31 cellular contexts compared by ENCODE assay signal in genomic region chr18:63488160-63488559, GRCh38. TPM values are rescaled to one million over a fixed set of nuclear protein-coding genes. Genes with fewer than 3 reads are reported as not detected.
"Had no signal": no experiment of that assay in that cellular context is flagged by ENCODE, and none has a peak within 500 bp of the region (broad histone marks: within the 10 kb centered on the region; RNA-seq: fewer than 3 reads in every experiment).

No MANE protein-coding gene starts in this region.

- H3K4me1 ChIP-seq: SJCRH30 had no signal

- FAIRE-seq: K562 had no signal

- H3K27ac Mint-ChIP-seq: activated CD4-positive, alpha-beta memory T cell treated with anti-CD3 and anti-CD28 coated beads, Interleukin-2, amount 10 ng/mL, durations not matched to agents 7 days and 5 days; activated CD4-positive, alpha-beta T cell treated with anti-CD3 and anti-CD28 coated beads, Interleukin-2, amount 10 ng/mL, durations not matched to agents 7 days and 5 days; activated naive CD4-positive, alpha-beta T cell treated with anti-CD3 and anti-CD28 coated beads for 36 hours; activated naive CD8-positive, alpha-beta T cell; activated T-helper 17 cell treated with anti-CD3 and anti-CD28 coated beads, Interleukin-2, amount 50 U/mL, for 72 hours had no signal

- H3K9me3 Mint-ChIP-seq: activated CD4-positive, alpha-beta memory T cell treated with anti-CD3 and anti-CD28 coated beads, Interleukin-2, amount 10 ng/mL, durations not matched to agents 7 days and 5 days; activated CD4-positive, alpha-beta T cell treated with anti-CD3 and anti-CD28 coated beads, Interleukin-2, amount 10 ng/mL, durations not matched to agents 7 days and 5 days; activated naive CD4-positive, alpha-beta T cell treated with anti-CD3 and anti-CD28 coated beads for 36 hours; activated T-helper 17 cell treated with anti-CD3 and anti-CD28 coated beads, Interleukin-2, amount 50 U/mL, for 72 hours had no signal

- ATAC-seq: activated T-helper 17 cell treated with anti-CD3 and anti-CD28 coated beads, Interleukin-2, amount 50 U/mL, for 72 hours; K562; Panc1 had no signal

- H3K4me2 ChIP-seq: SK-N-SH had no signal

- H3K9me3 ChIP-seq: SJCRH30, SK-N-SH had no signal

- H3K36me3 ChIP-seq: SJCRH30 had no signal

- H3K36me3 Mint-ChIP-seq: activated naive CD8-positive, alpha-beta T cell had no signal

- H3K4me3 Mint-ChIP-seq: activated CD4-positive, alpha-beta memory T cell treated with anti-CD3 and anti-CD28 coated beads, Interleukin-2, amount 10 ng/mL, durations not matched to agents 7 days and 5 days; activated CD4-positive, alpha-beta T cell treated with anti-CD3 and anti-CD28 coated beads, Interleukin-2, amount 10 ng/mL, durations not matched to agents 7 days and 5 days; activated naive CD4-positive, alpha-beta T cell treated with anti-CD3 and anti-CD28 coated beads for 36 hours; activated naive CD8-positive, alpha-beta T cell; activated T-helper 17 cell treated with anti-CD3 and anti-CD28 coated beads, Interleukin-2, amount 50 U/mL, for 72 hours had no signal

- H3K27me3 ChIP-seq: SJCRH30 had no signal

- H3K4me3 ChIP-seq: K562, SJCRH30 had no signal

- H3K4me1 Mint-ChIP-seq: activated CD4-positive, alpha-beta memory T cell treated with anti-CD3 and anti-CD28 coated beads, Interleukin-2, amount 10 ng/mL, durations not matched to agents 7 days and 5 days; activated CD4-positive, alpha-beta T cell treated with anti-CD3 and anti-CD28 coated beads, Interleukin-2, amount 10 ng/mL, durations not matched to agents 7 days and 5 days; activated T-helper 17 cell treated with anti-CD3 and anti-CD28 coated beads, Interleukin-2, amount 50 U/mL, for 72 hours had no signal

- DNase-seq: activated CD4-positive, alpha-beta memory T cell treated with anti-CD3 and anti-CD28 coated beads, Interleukin-2, amount 10 ng/mL, durations not matched to agents 7 days and 5 days; activated CD4-positive, alpha-beta T cell treated with anti-CD3 and anti-CD28 coated beads, Interleukin-2, amount 10 ng/mL, durations not matched to agents 7 days and 5 days; activated CD4-positive, CD25-positive, alpha-beta regulatory T cell; activated gamma-delta T cell; activated naive CD4-positive, alpha-beta T cell treated with anti-CD3 and anti-CD28 coated beads for 36 hours; activated T-cell treated with anti-CD3 and anti-CD28 coated beads for 4 hours; activated T-cell treated with anti-CD3 and anti-CD28 coated beads, Interleukin-2, amount 50 U/mL, for 48 hours; anterior cingulate cortex; Kasumi-1; NCI-H1092; NCI-H1417; NCI-H1930; NCI-H2171; NCI-H2227 treated with DMSO at 0.1 percent for 48 hours; NCI-H526; NCI-H82; Right ventricle myocardium superior; RPMI8226; SJCRH30; SK-N-SH; T-helper 1 cell had no signal

- H3K27ac ChIP-seq: SJCRH30, VCaP had no signal

- H3K9ac ChIP-seq: SK-N-SH had no signal

RNA-seq across cellular contexts. Expression of gene SERPINB5, which starts 11.4 kb away (rescaled TPM):
- total RNA-seq: activated CD4-positive, alpha-beta memory T cell treated with anti-CD3 and anti-CD28 coated beads, Interleukin-2, amount 10 ng/mL, durations not matched to agents 7 days and 5 days; activated CD4-positive, alpha-beta T cell treated with anti-CD3 and anti-CD28 coated beads, Interleukin-2, amount 10 ng/mL, durations not matched to agents 7 days and 5 days; activated CD8-positive, alpha-beta memory T cell treated with anti-CD3 and anti-CD28 coated beads for 36 hours; activated naive CD4-positive, alpha-beta T cell treated with anti-CD3 and anti-CD28 coated beads for 36 hours; activated T-helper 17 cell treated with anti-CD3 and anti-CD28 coated beads, Interleukin-2, amount 50 U/mL, for 72 hours; OCI-LY7; Right ventricle myocardium superior; SJCRH30; T-helper 2 cell treated with Interferon-gamma antibody and Interleukin-4, amounts not matched to agents 100 ng/mL and 5 ng/mL, for 36 hours had no signal
- polyA plus RNA-seq: SK-N-SH had no signal

RNA-seq across cellular contexts. Expression of gene SERPINB12, which starts 54.0 kb away (rescaled TPM):
- total RNA-seq: activated CD4-positive, alpha-beta memory T cell treated with anti-CD3 and anti-CD28 coated beads, Interleukin-2, amount 10 ng/mL, durations not matched to agents 7 days and 5 days; activated CD4-positive, alpha-beta T cell treated with anti-CD3 and anti-CD28 coated beads, Interleukin-2, amount 10 ng/mL, durations not matched to agents 7 days and 5 days; activated CD8-positive, alpha-beta memory T cell treated with anti-CD3 and anti-CD28 coated beads for 36 hours; activated naive CD4-positive, alpha-beta T cell treated with anti-CD3 and anti-CD28 coated beads for 36 hours; activated T-helper 17 cell treated with anti-CD3 and anti-CD28 coated beads, Interleukin-2, amount 50 U/mL, for 72 hours; K562; NCI-H460; OCI-LY7; Right ventricle myocardium superior; SJCRH30; T-helper 2 cell treated with Interferon-gamma antibody and Interleukin-4, amounts not matched to agents 100 ng/mL and 5 ng/mL, for 36 hours had no signal
- polyA plus RNA-seq: adipose tissue, K562, SK-N-SH had no signal
